Comparison of ENCODE assay signal across 22 cellular contexts in the genomic region with DNA sequence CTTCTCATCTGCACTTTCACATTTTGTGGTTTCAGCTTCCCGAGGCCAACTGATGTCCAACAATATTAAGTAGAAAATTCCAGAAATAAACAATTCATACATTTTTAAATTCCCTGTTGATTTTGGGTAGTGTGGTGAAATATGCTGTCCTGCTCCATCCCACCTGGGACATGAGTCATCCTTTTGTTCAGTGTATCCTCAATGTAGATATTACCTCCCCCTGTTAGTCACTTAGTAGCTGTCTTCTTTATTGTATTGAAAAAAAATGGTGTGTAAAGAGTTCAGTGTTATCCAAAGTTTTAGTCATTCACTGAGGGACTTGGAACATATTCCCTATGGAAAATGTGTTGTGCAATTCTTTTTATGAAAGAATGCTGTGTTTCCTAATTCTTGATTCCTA.
"Had no signal": no experiment of that assay in that cellular context is flagged by ENCODE, and none has a peak within 500 bp of the region (broad histone marks: within the 10 kb centered on the region; RNA-seq: fewer than 3 reads in every experiment).

No MANE protein-coding gene starts in this region.

- H3K4me3 Mint-ChIP-seq: activated CD4-positive, alpha-beta memory T cell treated with anti-CD3 and anti-CD28 coated beads for 36 hours; activated naive CD4-positive, alpha-beta T cell treated with anti-CD3 and anti-CD28 coated beads, Interleukin-2, amount 10 ng/mL, durations not matched to agents 7 days and 5 days; brain; effector memory CD8-positive, alpha-beta T cell; memory B cell; natural killer cell treated with Interleukin-12 subunit alpha and Interleukin-12 subunit beta and Interleukin-15 and Interleukin-18, amount 100 ng/mL, for 72 hours; stimulated activated naive CD8-positive, alpha-beta T cell treated with anti-CD3 and anti-CD28 coated beads, Interleukin-15, Interleukin-2, amounts not matched to agents 100 ng/mL and 50 ng/mL, for 24 hours; T-helper 1 cell treated with Interleukin-12 subunit alpha and Interleukin-12 subunit beta and Interleukin-4 antibody, amounts not matched to agents 30 μg/mL and 1 μg/mL, for 36 hours had no signal

- H3K4me3 ChIP-seq: dorsolateral prefrontal cortex, gastroesophageal sphincter, tibial artery had no signal

- H3K27me3 Mint-ChIP-seq: activated CD4-positive, alpha-beta memory T cell treated with anti-CD3 and anti-CD28 coated beads for 36 hours; activated naive CD4-positive, alpha-beta T cell treated with anti-CD3 and anti-CD28 coated beads, Interleukin-2, amount 10 ng/mL, durations not matched to agents 7 days and 5 days; effector memory CD8-positive, alpha-beta T cell; memory B cell; natural killer cell treated with Interleukin-12 subunit alpha and Interleukin-12 subunit beta and Interleukin-15 and Interleukin-18, amount 100 ng/mL, for 72 hours; progenitor cell of endocrine pancreas; stimulated activated naive CD8-positive, alpha-beta T cell treated with anti-CD3 and anti-CD28 coated beads, Interleukin-15, Interleukin-2, amounts not matched to agents 100 ng/mL and 50 ng/mL, for 24 hours had no signal

- H3K9me3 Mint-ChIP-seq: memory B cell; natural killer cell treated with Interleukin-12 subunit alpha and Interleukin-12 subunit beta and Interleukin-15 and Interleukin-18, amount 100 ng/mL, for 72 hours; T-helper 1 cell treated with Interleukin-12 subunit alpha and Interleukin-12 subunit beta and Interleukin-4 antibody, amounts not matched to agents 30 μg/mL and 1 μg/mL, for 36 hours had no signal

- H3K4me1 Mint-ChIP-seq: brain, memory B cell had no signal

- DNase-seq: activated CD4-positive, alpha-beta memory T cell treated with anti-CD3 and anti-CD28 coated beads for 36 hours; activated CD4-positive, alpha-beta T cell treated with anti-CD3 and anti-CD28 coated beads for 4 hours; activated CD4-positive, CD25-positive, alpha-beta regulatory T cell; activated effector memory CD4-positive, alpha-beta T cell treated with anti-CD3 and anti-CD28 coated beads, Interleukin-2, amount 50 U/mL, for 16 hours; activated naive CD4-positive, alpha-beta T cell treated with anti-CD3 and anti-CD28 coated beads, Interleukin-2, amount 10 ng/mL, durations not matched to agents 7 days and 5 days; anterior cingulate cortex; central memory CD4-positive, alpha-beta T cell; dorsolateral prefrontal cortex; effector memory CD8-positive, alpha-beta T cell; head of caudate nucleus; left ventricle myocardium superior; retina; stimulated activated CD4-positive, alpha-beta T cell treated with anti-CD3 and anti-CD28 coated beads, Interleukin-12 subunit alpha, Interleukin-12 subunit beta, amount 100 ng/mL, for 4 hours; stimulated activated CD4-positive, alpha-beta T cell treated with anti-CD3 and anti-CD28 coated beads, Interleukin-4, amount 100 ng/mL, for 4 hours; tibial artery had no signal

- H3K27ac Mint-ChIP-seq: activated CD4-positive, alpha-beta memory T cell treated with anti-CD3 and anti-CD28 coated beads for 36 hours; activated naive CD4-positive, alpha-beta T cell treated with anti-CD3 and anti-CD28 coated beads, Interleukin-2, amount 10 ng/mL, durations not matched to agents 7 days and 5 days; brain; effector memory CD8-positive, alpha-beta T cell; memory B cell; natural killer cell treated with Interleukin-12 subunit alpha and Interleukin-12 subunit beta and Interleukin-15 and Interleukin-18, amount 100 ng/mL, for 72 hours; progenitor cell of endocrine pancreas; stimulated activated naive CD8-positive, alpha-beta T cell treated with anti-CD3 and anti-CD28 coated beads, Interleukin-15, Interleukin-2, amounts not matched to agents 100 ng/mL and 50 ng/mL, for 24 hours; T-helper 1 cell treated with Interleukin-12 subunit alpha and Interleukin-12 subunit beta and Interleukin-4 antibody, amounts not matched to agents 30 μg/mL and 1 μg/mL, for 36 hours had no signal

- H3K36me3 Mint-ChIP-seq: activated naive CD4-positive, alpha-beta T cell treated with anti-CD3 and anti-CD28 coated beads, Interleukin-2, amount 10 ng/mL, durations not matched to agents 7 days and 5 days; brain; memory B cell; natural killer cell treated with Interleukin-12 subunit alpha and Interleukin-12 subunit beta and Interleukin-15 and Interleukin-18, amount 100 ng/mL, for 72 hours had no signal
